In genomic region chr2:27961997-27962396, GRCh38 we compare ENCODE assay signal across 2 cellular contexts.
A peak's percentile ranks its signal among the peaks of the same experiment; 100 is the strongest.
TF ChIP-seq lines count a peak whose summit lies in the region.

No MANE protein-coding gene starts in this region.

TF ChIP-seq in SK-N-SH, 30 proteins besides CTCF, POLR2A, EP300 and RAD21 (continued from another document):
- TF ChIP-seq PBX3 (IDR thresholded peaks at IDR 0.05) (peak; percentile 45; the same call in 1 of the 2 replicates), RCOR1 (IDR thresholded peaks at IDR 0.05; ENCODE audit: low read length) (no peak), REST (IDR thresholded peaks at IDR 0.05; ENCODE audit: low read depth, low read length) (0 out of 2 replicates have a peak, but pooled peaks have one; percentile 8), SMC3 (IDR thresholded peaks at IDR 0.05; ENCODE audit: low read depth, low read length) (no peak), JUND (IDR thresholded peaks at IDR 0.05) (peak; percentile 73), FOXM1 (IDR thresholded peaks at IDR 0.05; ENCODE audit: low read depth) (no peak), TEAD4 (IDR thresholded peaks at IDR 0.05; ENCODE audit: borderline replicate concordance, insufficient read depth) (0 out of 2 replicates have a peak, but pooled peaks have one; percentile 40), ZBTB33 (IDR thresholded peaks at IDR 0.05; ENCODE audit: borderline replicate concordance, low read depth) (no peak), FOSL2 (IDR thresholded peaks at IDR 0.05; ENCODE audit: borderline replicate concordance, low read depth) (peak; percentile 84), TCF12 (IDR thresholded peaks at IDR 0.05) (peak; percentile 69), TAF1 (IDR thresholded peaks at IDR 0.05; ENCODE audit: borderline replicate concordance, low read depth, low read length) (no peak)
TF ChIP-seq in SK-N-SH: peak in this region for 7.

TF ChIP-seq in SK-N-SH treated with all-trans-retinoic acid at 6 μM for 48 hours, 23 proteins besides CTCF, POLR2A, EP300 and RAD21:
- TF ChIP-seq PATZ1 (CRISPR knock-in tag; IDR thresholded peaks at IDR 0.05; ENCODE audit: borderline replicate concordance) (no peak), BACH2 (CRISPR knock-in tag; IDR thresholded peaks at IDR 0.05; ENCODE audit: borderline replicate concordance) (no peak), ARNTL (CRISPR knock-in tag; IDR thresholded peaks at IDR 0.05; ENCODE audit: borderline replicate concordance, low read depth) (no peak), CSDC2 (CRISPR knock-in tag; IDR thresholded peaks at IDR 0.05) (no peak), ZNF8 (CRISPR knock-in tag; IDR thresholded peaks at IDR 0.05) (no peak), CREB5 (CRISPR knock-in tag; IDR thresholded peaks at IDR 0.05; ENCODE audit: low read depth) (no peak), POU6F1 (CRISPR knock-in tag; IDR thresholded peaks at IDR 0.05; ENCODE audit: borderline replicate concordance, low read depth) (no peak), RARB (CRISPR knock-in tag; IDR thresholded peaks at IDR 0.05) (no peak), ZNF70 (CRISPR knock-in tag; IDR thresholded peaks at IDR 0.05) (no peak), ESRRG (CRISPR knock-in tag; IDR thresholded peaks at IDR 0.05) (no peak), ISL1 (CRISPR knock-in tag; IDR thresholded peaks at IDR 0.05) (no peak), PPARA (CRISPR knock-in tag; IDR thresholded peaks at IDR 0.05; ENCODE audit: borderline replicate concordance) (no peak), TCF4 (CRISPR knock-in tag; IDR thresholded peaks at IDR 0.05; ENCODE audit: borderline replicate concordance) (no peak), SNAI2 (CRISPR knock-in tag; IDR thresholded peaks at IDR 0.05) (no peak)
